8 cellular contexts compared by ENCODE assay signal in genomic region chr17:59440757-59441458, GRCh38.
DNase-seq lines count a peak whose midpoint lies in the region; ATAC-seq, FAIRE-seq and TF ChIP-seq lines count a peak whose summit lies in the region.

No MANE protein-coding gene starts in this region.

- peak; percentile 64 for ATAC-seq in GM19397 (IDR thresholded peaks at IDR 0.05; ENCODE audit: unreplicated experiment)

- H3K4me3 ChIP-seq in LNCaP clone FGC (ENCODE audit: low read depth, low read length), result no peak overlapping the region

- peak; percentile 45 for FAIRE-seq in RCC 7860 (lab: Jason Lieb, UNC)

- H3K27me3 Mint-ChIP-seq in nephron (ENCODE audit: low read depth), result no peaks in the 10 kb centered on the region

- H3K36me3 Mint-ChIP-seq in nephron (ENCODE audit: low read depth), result no peaks in the 10 kb centered on the region

- TF ChIP-seq CTCF in AG09319 (IDR thresholded peaks at IDR 0.05; ENCODE audit: low read depth, low read length), result peak; percentile 78
- TF ChIP-seq CTCF in LNCaP clone FGC (IDR thresholded peaks at IDR 0.05; ENCODE audit: control insufficient read depth, extremely low read depth, insufficient read depth), result peak; percentile 83
- peak; percentile 80 to 89 (median 87) for TF ChIP-seq CTCF in nephron (IDR thresholded peaks at IDR 0.05; ENCODE audit: unreplicated experiment in 3 of 3)

- H3K4me3 Mint-ChIP-seq in nephron, result peak overlapping the region in 1 of 3 experiments; percentile 1

- DNase-seq in AG09319 (ENCODE audit: extremely low read depth, low read depth) (peak; percentile 76), LNCaP clone FGC (ENCODE audit: low read depth) (peak; percentile 75), RCC 7860 (ENCODE audit: low spot score) (peak; percentile 75), fibroblast of gingiva (ENCODE audit: low read depth) (peak; percentile 79)
- DNase-seq in activated T-cell treated with anti-CD3 and anti-CD28 coated beads, Interleukin-2, amount 50 U/mL, for 48 hours, result peak; percentile 89 to 90
- peak; percentile 55 to 87 (median 76) for DNase-seq in stimulated activated naive CD4-positive, alpha-beta T cell (lab: John Stamatoyannopoulos, UW)

- peaks cover 28% of the 10 kb centered on the region for H3K4me1 Mint-ChIP-seq in nephron

- peak overlapping the region; percentile 47 to 68 (median 64) for H3K27ac Mint-ChIP-seq in nephron

- H3K9me3 Mint-ChIP-seq in nephron, result no peaks in the 10 kb centered on the region
